In the genomic region with DNA sequence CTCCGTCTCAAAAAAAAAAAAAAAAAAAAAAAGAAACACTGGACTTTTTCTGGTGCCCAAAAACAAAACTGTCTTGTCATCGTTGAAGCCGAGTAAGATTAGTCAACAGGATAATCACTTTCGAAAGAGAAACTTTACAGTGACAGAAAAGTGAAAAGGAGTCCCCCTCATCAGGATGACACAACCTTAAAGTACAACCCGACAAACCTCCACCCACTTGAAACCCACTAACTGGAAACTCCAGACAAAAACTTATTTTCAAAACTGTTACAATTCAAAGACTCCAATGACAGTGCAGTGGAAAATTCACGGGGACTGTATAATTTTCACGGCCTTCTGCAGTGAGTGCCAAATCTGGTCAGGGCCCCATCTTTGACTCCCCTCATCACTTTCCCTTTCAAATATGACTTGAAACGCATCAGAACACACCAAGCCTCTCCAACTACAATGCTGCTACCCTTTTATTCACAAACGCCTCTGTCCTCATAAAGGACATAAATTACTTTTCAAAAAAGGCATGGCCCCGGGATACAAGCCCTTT, we compare ENCODE assay signal across 8 cellular contexts. TPM values are rescaled to one million over a fixed set of nuclear protein-coding genes. Genes with fewer than 3 reads are reported as not detected.
DNase-seq lines count a peak whose midpoint lies in the region; ATAC-seq and TF ChIP-seq lines count a peak whose summit lies in the region.

No MANE protein-coding gene starts in this region.

- TF ChIP-seq CTCF in choroid plexus epithelial cell (conservative IDR thresholded peaks at IDR 0.05; ENCODE audit: low read depth, low read length) (no peak), suprapubic skin (IDR thresholded peaks at IDR 0.05) (no peak)

- H3K27me3 ChIP-seq in muscle layer of colon (ENCODE audit: control insufficient read depth in 1 of 2, insufficient read depth in 2 of 2, low read length in 2 of 2), result no peaks in the 10 kb centered on the region
- no peaks in the 10 kb centered on the region for H3K27me3 ChIP-seq in suprapubic skin

- H3K4me3 ChIP-seq in choroid plexus epithelial cell (ENCODE audit: low read depth, low read length) (peak overlapping the region; percentile 89), muscle layer of colon (ENCODE audit: low read depth in 1 of 2, low read length in 2 of 2) (peak overlapping the region; percentile 55 to 89), suprapubic skin (peak overlapping the region; percentile 98)

- DNase-seq in activated gamma-delta T cell treated with anti-CD3 and anti-CD28 coated beads, Interleukin-2, amount 50 U/mL, for 16 hours (ENCODE audit: low read depth), result peak; percentile 41
- DNase-seq in activated gamma-delta T cell treated with Interleukin-2 at 50 U/mL for 16 hours (no peak), SKM-1 (lab: John Stamatoyannopoulos, UW; ENCODE audit: unreplicated experiment) (peak; percentile 38), choroid plexus epithelial cell (ENCODE audit: low read depth) (peak; percentile 30), suprapubic skin (ENCODE audit: low spot score in 2 of 2) (no peak), dedifferentiated amniotic fluid mesenchymal stem cell (ENCODE audit: extremely low spot score) (no peak)

- no peaks in the 10 kb centered on the region for H3K9me3 ChIP-seq in muscle layer of colon (ENCODE audit: low read length)
- H3K9me3 ChIP-seq in suprapubic skin, result no peaks in the 10 kb centered on the region

- 11% methylated on average over 9 of the region's 10 CpGs for WGBS in suprapubic skin

- H3K36me3 ChIP-seq in muscle layer of colon (ENCODE audit: insufficient read depth, low read length), result no peaks in the 10 kb centered on the region
- no peaks in the 10 kb centered on the region for H3K36me3 ChIP-seq in suprapubic skin

- peak overlapping the region; percentile 85 for H3K9ac ChIP-seq in muscle layer of colon (ENCODE audit: low read length)

- no peak for TF ChIP-seq POLR2A in suprapubic skin (IDR thresholded peaks at IDR 0.05)

- no peak for TF ChIP-seq EP300 in suprapubic skin (IDR thresholded peaks at IDR 0.05)

- H3K27ac ChIP-seq in muscle layer of colon (ENCODE audit: low read depth, low read length) (peak overlapping the region; percentile 97), suprapubic skin (peak overlapping the region; percentile 98)

- ATAC-seq in HG03103 (IDR thresholded peaks at IDR 0.05; ENCODE audit: low read depth, unreplicated experiment), result peak; percentile 45

- H3K4me1 ChIP-seq in muscle layer of colon (ENCODE audit: insufficient read depth, low read length) (peaks cover 18% of the 10 kb centered on the region), suprapubic skin (peaks cover 30% of the 10 kb centered on the region)

RNA-seq across cellular contexts. Expression of gene DENND5A, which starts 1.2 kb away (rescaled TPM):
- total RNA-seq in suprapubic skin, result 10 to 100 TPM; 30.4 to 52.9 (median 36.4) TPM

RNA-seq across cellular contexts. Expression of gene TMEM41B, which starts 50.5 kb away (rescaled TPM):
- total RNA-seq in suprapubic skin, result 10 to 100 TPM; 30.1 to 72.3 (median 34.3) TPM

Comparison
In these comparisons a context has a peak if more than half of its experiments do, and no peak if none do; other contexts are left out.
1. DNase-seq: peak in activated gamma-delta T cell treated with anti-CD3 and anti-CD28 coated beads, Interleukin-2, amount 50 U/mL, for 16 hours (single experiment), SKM-1 (single experiment) and choroid plexus epithelial cell (single experiment); none in activated gamma-delta T cell treated with Interleukin-2 at 50 U/mL for 16 hours (single experiment), suprapubic skin (0 of 2) and dedifferentiated amniotic fluid mesenchymal stem cell (single experiment).
2. Peak in every context shown above with its lines, with median percentiles within 50 percentile points of each other: H3K4me3 ChIP-seq.